17 cellular contexts compared by ENCODE assay signal in the genomic region with DNA sequence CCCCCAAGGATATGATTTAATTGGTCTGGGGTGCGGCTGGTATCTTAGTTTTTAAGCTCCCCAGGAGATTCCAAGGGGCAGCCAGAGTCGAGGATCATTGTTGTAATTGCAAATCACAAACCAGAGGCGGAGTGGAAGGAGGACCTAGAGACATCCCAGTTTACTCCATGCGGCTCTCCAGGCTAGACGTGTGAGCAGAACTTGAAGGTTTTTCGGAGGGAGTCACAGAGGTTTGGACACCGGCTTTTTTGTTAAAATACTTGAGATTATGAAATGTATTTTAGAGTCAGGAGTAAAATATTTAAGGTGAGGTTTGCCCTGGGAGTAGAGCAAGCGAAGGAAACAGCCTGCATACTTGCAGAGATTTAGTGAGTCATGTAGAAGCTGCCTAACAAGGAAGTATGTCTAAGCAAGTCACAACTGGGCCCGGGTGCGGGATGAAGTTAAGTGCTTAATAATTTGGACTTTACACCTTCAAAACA. TPM values are rescaled to one million over a fixed set of nuclear protein-coding genes. Genes with fewer than 3 reads are reported as not detected.
DNase-seq lines count a peak whose midpoint lies in the region; ATAC-seq and TF ChIP-seq lines count a peak whose summit lies in the region.
"Had no signal": no experiment of that assay in that cellular context is flagged by ENCODE, and none has a peak within 500 bp of the region (broad histone marks: within the 10 kb centered on the region; RNA-seq: fewer than 3 reads in every experiment).

No MANE protein-coding gene starts in this region.

- H3K4me2 ChIP-seq in neural progenitor cell = peak overlapping the region; percentile 5

- H3K4me1 ChIP-seq in endodermal cell (ENCODE audit: control insufficient read depth, insufficient read depth, low read length) (no peaks in the 10 kb centered on the region), neural progenitor cell (peaks cover 21% of the 10 kb centered on the region)

- no TSS peak for BruUV-seq in Calu3 (replicated peaks; lab: Mats Ljungman, UMichigan)

- H3K27ac Mint-ChIP-seq in Calu3 (ENCODE audit: unreplicated experiment) (peak overlapping the region; percentile 91), endodermal cell (peak overlapping the region; percentile 65), neural progenitor cell (no peak overlapping the region)
- H3K27ac Mint-ChIP-seq: activated CD4-positive, alpha-beta T cell treated with anti-CD3 and anti-CD28 coated beads, Interleukin-2, amount 10 ng/mL, durations not matched to agents 24 days and 14 days; CD8-positive, alpha-beta T cell; IgD-negative memory B cell; natural killer cell; stimulated activated memory B cell treated with anti-CD40 and anti-IgM and Interleukin-4, amounts not matched to agents 10 μg/mL and 1 μg/mL and 100 μg/mL, for 72 hours had no signal

- peak; percentile 74 for DNase-seq in Calu3
- peak; percentile 53 for DNase-seq in NCI-H524 treated with DMSO at 0.1 percent for 48 hours (lab: John Stamatoyannopoulos, UW)
- DNase-seq in endodermal cell = no peak
- DNase-seq in neural progenitor cell (ENCODE audit: low spot score) = peak; percentile 57
- no peak for DNase-seq in NCI-H187 (lab: John Stamatoyannopoulos, UW)
- no peak for DNase-seq in NCI-H1436 treated with DMSO at 0.1 percent for 48 hours (lab: John Stamatoyannopoulos, UW)
- DNase-seq in SIG-M5 treated with dmso at 0.1 percent for 504 hours (lab: John Stamatoyannopoulos, UW; ENCODE audit: unreplicated experiment) = no peak
- DNase-seq: activated CD4-positive, alpha-beta T cell treated with anti-CD3 and anti-CD28 coated beads, Interleukin-2, amount 10 ng/mL, durations not matched to agents 24 days and 14 days; CD8-positive, alpha-beta T cell; effector CD4-positive, alpha-beta T cell; natural killer cell; NCI-H2171 treated with DMSO at 0.1 percent for 48 hours; stimulated activated CD4-positive, alpha-beta T cell treated with anti-CD3 and anti-CD28 coated beads, Interleukin-15, amount 100 ng/mL, for 24 hours had no signal

- H4K20me1 ChIP-seq in neural progenitor cell (ENCODE audit: low read depth) = no peaks in the 10 kb centered on the region

- H3K4me3 Mint-ChIP-seq in Calu3 (ENCODE audit: low read depth, unreplicated experiment) (peak overlapping the region; percentile 60), endodermal cell (no peak overlapping the region), neural progenitor cell (no peak overlapping the region)
- H3K4me3 Mint-ChIP-seq: activated CD4-positive, alpha-beta T cell treated with anti-CD3 and anti-CD28 coated beads, Interleukin-2, amount 10 ng/mL, durations not matched to agents 24 days and 14 days; CD8-positive, alpha-beta T cell; IgD-negative memory B cell; natural killer cell; stimulated activated memory B cell treated with anti-CD40 and anti-IgM and Interleukin-4, amounts not matched to agents 10 μg/mL and 1 μg/mL and 100 μg/mL, for 72 hours had no signal

- H3K79me2 ChIP-seq in neural progenitor cell (ENCODE audit: low read depth) = no peaks in the 10 kb centered on the region

- H3K27me3 ChIP-seq in endodermal cell (ENCODE audit: control insufficient read depth, insufficient read depth, low read length, poor library complexity, severe bottlenecking) (no peaks in the 10 kb centered on the region), neural progenitor cell (no peaks in the 10 kb centered on the region)

- no peak overlapping the region for H3K4me3 ChIP-seq in endodermal cell (ENCODE audit: low read length)
- no peak overlapping the region for H3K4me3 ChIP-seq in neural progenitor cell
- H3K4me3 ChIP-seq: GM12878 had no signal

- peaks cover 70% of the 10 kb centered on the region for H3K36me3 ChIP-seq in endodermal cell (ENCODE audit: control insufficient read depth, insufficient read depth, low read length)
- no peaks in the 10 kb centered on the region for H3K36me3 ChIP-seq in neural progenitor cell

- no peak overlapping the region for H2AFZ ChIP-seq in neural progenitor cell (replicated peaks)

- no peak for ATAC-seq in activated CD4-positive, CD25-positive, alpha-beta regulatory T cell treated with anti-CD3 and anti-CD28 coated beads, Interleukin-2, amount 50 U/mL, for 24 hours
- ATAC-seq: CD8-positive, alpha-beta T cell; GM12878; natural killer cell; stimulated activated memory B cell treated with anti-CD40 and anti-IgM and Interleukin-4, amounts not matched to agents 10 μg/mL and 1 μg/mL and 100 μg/mL, for 72 hours had no signal

- H3K27ac ChIP-seq in endodermal cell (ENCODE audit: low read depth, low read length) = no peak overlapping the region
- H3K27ac ChIP-seq in neural progenitor cell = no peak overlapping the region

- WGBS in endodermal cell (ENCODE audit: insufficient coverage in 1 of 2, insufficient read length in 1 of 2), 2 experiments = 77 to 79% methylated on average over 9 to 10 of the region's 10 CpGs

- H3K36me3 Mint-ChIP-seq in Calu3 (ENCODE audit: insufficient read depth, unreplicated experiment) = peaks cover 14% of the 10 kb centered on the region
- peaks cover 72% of the 10 kb centered on the region for H3K36me3 Mint-ChIP-seq in endodermal cell (ENCODE audit: low read depth)
- H3K36me3 Mint-ChIP-seq in neural progenitor cell = peaks cover 17% of the 10 kb centered on the region
- H3K36me3 Mint-ChIP-seq: CD8-positive, alpha-beta T cell; IgD-negative memory B cell; natural killer cell; stimulated activated memory B cell treated with anti-CD40 and anti-IgM and Interleukin-4, amounts not matched to agents 10 μg/mL and 1 μg/mL and 100 μg/mL, for 72 hours had no signal

- no peak overlapping the region for H3K9ac ChIP-seq in endodermal cell (ENCODE audit: extremely low read depth, low read length, poor library complexity, severe bottlenecking)
- H3K9ac ChIP-seq in neural progenitor cell = no peak overlapping the region

- H3K9me3 Mint-ChIP-seq in Calu3 (ENCODE audit: low read depth, unreplicated experiment) = no peaks in the 10 kb centered on the region
- no peaks in the 10 kb centered on the region for H3K9me3 Mint-ChIP-seq in endodermal cell
- H3K9me3 Mint-ChIP-seq in neural progenitor cell = no peaks in the 10 kb centered on the region
- H3K9me3 Mint-ChIP-seq: activated CD4-positive, alpha-beta T cell treated with anti-CD3 and anti-CD28 coated beads, Interleukin-2, amount 10 ng/mL, durations not matched to agents 24 days and 14 days; CD8-positive, alpha-beta T cell; IgD-negative memory B cell; natural killer cell; stimulated activated memory B cell treated with anti-CD40 and anti-IgM and Interleukin-4, amounts not matched to agents 10 μg/mL and 1 μg/mL and 100 μg/mL, for 72 hours had no signal

- CTCF ChIA-PET in Calu3 (lab: Charles Lee) = interaction anchor here (0.5 to 3.1 kb wide), 6 partner anchors 10 to 363 kb away, joined by 3 to 17 read pairs (median 4); no protein-coding TSS in a partner anchor

- H3K9me3 ChIP-seq in endodermal cell (ENCODE audit: control insufficient read depth, low read length) (no peaks in the 10 kb centered on the region), neural progenitor cell (ENCODE audit: low read depth) (no peaks in the 10 kb centered on the region)

- peaks cover 56% of the 10 kb centered on the region for H3K4me1 Mint-ChIP-seq in Calu3 (ENCODE audit: low read depth, unreplicated experiment)
- peaks cover 7% of the 10 kb centered on the region for H3K4me1 Mint-ChIP-seq in endodermal cell
- peaks cover 13% of the 10 kb centered on the region for H3K4me1 Mint-ChIP-seq in neural progenitor cell

- H3F3A ChIP-seq in neural progenitor cell (ENCODE audit: low read depth) = peaks cover 14% of the 10 kb centered on the region

- intact Hi-C loops in Calu3 (cut with micrococcal nuclease; ENCODE audit: unreplicated experiment) = loop anchor here (1.0 kb wide), 1 partner anchor 9 kb away; no protein-coding TSS in a partner anchor

- TF ChIP-seq CTCF in Calu3 (IDR thresholded peaks at IDR 0.05; ENCODE audit: unreplicated experiment) (no peak), endodermal cell (conservative IDR thresholded peaks at IDR 0.05) (no peak), neural progenitor cell (IDR thresholded peaks at IDR 0.05) (no peak)

- H3K27me3 Mint-ChIP-seq in Calu3 (ENCODE audit: unreplicated experiment) (no peaks in the 10 kb centered on the region), endodermal cell (ENCODE audit: insufficient read depth) (no peaks in the 10 kb centered on the region), neural progenitor cell (ENCODE audit: insufficient read depth, low read depth) (no peaks in the 10 kb centered on the region)
- H3K27me3 Mint-ChIP-seq: activated CD4-positive, alpha-beta T cell treated with anti-CD3 and anti-CD28 coated beads, Interleukin-2, amount 10 ng/mL, durations not matched to agents 24 days and 14 days; IgD-negative memory B cell; stimulated activated memory B cell treated with anti-CD40 and anti-IgM and Interleukin-4, amounts not matched to agents 10 μg/mL and 1 μg/mL and 100 μg/mL, for 72 hours had no signal

RNA-seq across cellular contexts. Expression of gene TGOLN2, which starts 39.5 kb away (rescaled TPM):
- total RNA-seq in Calu3 (2022) = 154 and 171 TPM in 2 replicates
- total RNA-seq in endodermal cell = 10 to 100 TPM; 58.6 to 67.0 TPM
- 46.4 TPM for polyA plus RNA-seq in endodermal cell (2013, experiment 1 of 2)
- polyA plus RNA-seq in endodermal cell (2013, experiment 2 of 2) = 44.3 TPM
- total RNA-seq in neural progenitor cell (ENCODE audit: low replicate concordance) = 28.5 and 31.9 TPM in 2 replicates

Comparison
In these comparisons a context has a peak if more than half of its experiments do, and no peak if none do; other contexts are left out.
1. DNase-seq: peak in Calu3 (single experiment), NCI-H524 treated with DMSO at 0.1 percent for 48 hours (single experiment) and neural progenitor cell (single experiment); none in endodermal cell (single experiment), NCI-H187 (0 of 2), NCI-H1436 treated with DMSO at 0.1 percent for 48 hours (single experiment) and SIG-M5 treated with dmso at 0.1 percent for 504 hours (single experiment).